In genomic region chr5:146825033-146825432, GRCh38 we compare ENCODE assay signal across 9 cellular contexts. TPM values are rescaled to one million over a fixed set of nuclear protein-coding genes. Genes with fewer than 3 reads are reported as not detected.
DNase-seq lines count a peak whose midpoint lies in the region; ATAC-seq and TF ChIP-seq lines count a peak whose summit lies in the region.
"Had no signal": no experiment of that assay in that cellular context is flagged by ENCODE, and none has a peak within 500 bp of the region (broad histone marks: within the 10 kb centered on the region; RNA-seq: fewer than 3 reads in every experiment).

No MANE protein-coding gene starts in this region.

- no peaks in the 10 kb centered on the region for H4K20me1 ChIP-seq in smooth muscle cell (ENCODE audit: low read depth)
- H4K20me1 ChIP-seq: BLaER1 treated with 17β-estradiol and CSF1 and Interleukin-3, amounts not matched to agents 10 nM and 100 nM had no signal

- H3K79me2 ChIP-seq in smooth muscle cell (ENCODE audit: low read depth), result no peaks in the 10 kb centered on the region

- H3K27me3 ChIP-seq in smooth muscle cell (ENCODE audit: low read depth) (no peaks in the 10 kb centered on the region), transverse colon (no peaks in the 10 kb centered on the region)
- H3K27me3 ChIP-seq: BLaER1 treated with 17β-estradiol and CSF1 and Interleukin-3, amounts not matched to agents 10 nM and 100 nM had no signal

- peaks cover 7% of the 10 kb centered on the region for H3K27me3 Mint-ChIP-seq in activated naive CD8-positive, alpha-beta T cell treated with anti-CD3 and anti-CD28 coated beads, Interleukin-2, amount 10 ng/mL, durations not matched to agents 7 days and 5 days
- no peaks in the 10 kb centered on the region for H3K27me3 Mint-ChIP-seq in activated naive CD8-positive, alpha-beta T cell treated with anti-CD3 and anti-CD28 coated beads for 36 hours

- no peak overlapping the region for H3K4me3 Mint-ChIP-seq in activated naive CD8-positive, alpha-beta T cell treated with anti-CD3 and anti-CD28 coated beads, Interleukin-2, amount 10 ng/mL, durations not matched to agents 7 days and 5 days
- H3K4me3 Mint-ChIP-seq in activated naive CD8-positive, alpha-beta T cell treated with anti-CD3 and anti-CD28 coated beads for 36 hours, result no peak overlapping the region

- TF ChIP-seq CTCF in fibroblast of pulmonary artery (IDR thresholded peaks at IDR 0.05; ENCODE audit: low read length, missing control alignments) (no peak), smooth muscle cell (IDR thresholded peaks at IDR 0.05; ENCODE audit: borderline replicate concordance, insufficient read depth, poor library complexity, severe bottlenecking) (no peak), transverse colon (IDR thresholded peaks at IDR 0.05) (no peak)

- intact Hi-C loops in transverse colon (cut with DNase I; ENCODE audit: low total_unique reads), result no loop called here

- peak; percentile 36 for DNase-seq in activated naive CD8-positive, alpha-beta T cell treated with anti-CD3 and anti-CD28 coated beads, Interleukin-2, amount 10 ng/mL, durations not matched to agents 7 days and 5 days
- DNase-seq in activated naive CD8-positive, alpha-beta T cell treated with anti-CD3 and anti-CD28 coated beads for 36 hours, result no peak
- DNase-seq in SK-N-DZ (ENCODE audit: low spot score), result peak; percentile 61
- DNase-seq in fibroblast of pulmonary artery (ENCODE audit: low read depth), result peak; percentile 53
- DNase-seq in smooth muscle cell (lab: John Stamatoyannopoulos, UW; ENCODE audit: unreplicated experiment), result peak; percentile 1
- no peak for DNase-seq in transverse colon
- no peak for DNase-seq in GF-D8 (lab: John Stamatoyannopoulos, UW)
- no peak for DNase-seq in CD1c-positive myeloid dendritic cell (ENCODE audit: extremely low spot score)

- H3K27ac ChIP-seq in smooth muscle cell (ENCODE audit: low read depth) (no peak overlapping the region), transverse colon (no peak overlapping the region)
- H3K27ac ChIP-seq: BLaER1 treated with 17β-estradiol and CSF1 and Interleukin-3, amounts not matched to agents 10 nM and 100 nM had no signal

- in situ Hi-C loops in transverse colon (cut with MboI; ENCODE audit: low pct_ligation_motif_present in 1 of 4, low pct_unique_long_range_greater_than_20kb in 1 of 4, low sequenced_read_pairs in 3 of 4), result no loop called here

- POLR2A ChIA-PET in activated naive CD8-positive, alpha-beta T cell treated with anti-CD3 and anti-CD28 coated beads, Interleukin-2, amount 10 ng/mL, durations not matched to agents 7 days and 5 days (lab: Charles Lee), result no interaction called here

- no peak for TF ChIP-seq POLR2A in transverse colon (IDR thresholded peaks at IDR 0.05)

- WGBS in smooth muscle cell (ENCODE audit: low lambda C conversion rate), result 52% methylated on average over 5 of the region's 5 CpGs
- WGBS in transverse colon (ENCODE audit: low coverage in 1 of 2), 2 donors, result 25 to 38% methylated on average over 5 of the region's 5 CpGs

- H3K36me3 Mint-ChIP-seq in activated naive CD8-positive, alpha-beta T cell treated with anti-CD3 and anti-CD28 coated beads, Interleukin-2, amount 10 ng/mL, durations not matched to agents 7 days and 5 days, result no peaks in the 10 kb centered on the region
- no peaks in the 10 kb centered on the region for H3K36me3 Mint-ChIP-seq in activated naive CD8-positive, alpha-beta T cell treated with anti-CD3 and anti-CD28 coated beads for 36 hours

- H3K36me3 ChIP-seq in smooth muscle cell (ENCODE audit: low read depth) (no peaks in the 10 kb centered on the region), transverse colon (no peaks in the 10 kb centered on the region)
- H3K36me3 ChIP-seq: BLaER1 treated with 17β-estradiol and CSF1 and Interleukin-3, amounts not matched to agents 10 nM and 100 nM had no signal

- H3K9me3 Mint-ChIP-seq in activated naive CD8-positive, alpha-beta T cell treated with anti-CD3 and anti-CD28 coated beads, Interleukin-2, amount 10 ng/mL, durations not matched to agents 7 days and 5 days, result no peaks in the 10 kb centered on the region
- no peaks in the 10 kb centered on the region for H3K9me3 Mint-ChIP-seq in activated naive CD8-positive, alpha-beta T cell treated with anti-CD3 and anti-CD28 coated beads for 36 hours

- no peak overlapping the region for H2AFZ ChIP-seq in smooth muscle cell (ENCODE audit: low read depth)

- H3K27ac Mint-ChIP-seq in activated naive CD8-positive, alpha-beta T cell treated with anti-CD3 and anti-CD28 coated beads, Interleukin-2, amount 10 ng/mL, durations not matched to agents 7 days and 5 days, result no peak overlapping the region
- no peak overlapping the region for H3K27ac Mint-ChIP-seq in activated naive CD8-positive, alpha-beta T cell treated with anti-CD3 and anti-CD28 coated beads for 36 hours

- TF ChIP-seq EP300 in transverse colon (IDR thresholded peaks at IDR 0.05; ENCODE audit: low read depth), result no peak

- H3K9ac ChIP-seq in smooth muscle cell (ENCODE audit: low read depth), result no peak overlapping the region
- H3K9ac ChIP-seq: BLaER1 treated with 17β-estradiol and CSF1 and Interleukin-3, amounts not matched to agents 10 nM and 100 nM had no signal

- no peaks in the 10 kb centered on the region for H3K4me1 ChIP-seq in smooth muscle cell (ENCODE audit: low read depth)
- H3K4me1 ChIP-seq in transverse colon, result no peaks in the 10 kb centered on the region
- H3K4me1 ChIP-seq: BLaER1 treated with 17β-estradiol and CSF1 and Interleukin-3, amounts not matched to agents 10 nM and 100 nM had no signal

- no peak overlapping the region for H3K4me2 ChIP-seq in smooth muscle cell
- H3K4me2 ChIP-seq: BLaER1 treated with 17β-estradiol and CSF1 and Interleukin-3, amounts not matched to agents 10 nM and 100 nM had no signal

- no peak for ATAC-seq in activated naive CD8-positive, alpha-beta T cell treated with anti-CD3 and anti-CD28 coated beads, Interleukin-2, amount 10 ng/mL, durations not matched to agents 7 days and 5 days (ENCODE audit: low read depth)

- H3K4me1 Mint-ChIP-seq in activated naive CD8-positive, alpha-beta T cell treated with anti-CD3 and anti-CD28 coated beads, Interleukin-2, amount 10 ng/mL, durations not matched to agents 7 days and 5 days, result no peaks in the 10 kb centered on the region
- no peaks in the 10 kb centered on the region for H3K4me1 Mint-ChIP-seq in activated naive CD8-positive, alpha-beta T cell treated with anti-CD3 and anti-CD28 coated beads for 36 hours

- H3K4me3 ChIP-seq in fibroblast of pulmonary artery (replicated peaks; ENCODE audit: low read depth, low read length), result no peak overlapping the region
- no peak overlapping the region for H3K4me3 ChIP-seq in smooth muscle cell
- no peak overlapping the region for H3K4me3 ChIP-seq in transverse colon
- H3K4me3 ChIP-seq: BLaER1 treated with 17β-estradiol and CSF1 and Interleukin-3, amounts not matched to agents 10 nM and 100 nM had no signal

- H3K9me3 ChIP-seq in smooth muscle cell (replicated peaks; ENCODE audit: low read depth) (no peaks in the 10 kb centered on the region), transverse colon (no peaks in the 10 kb centered on the region)
- H3K9me3 ChIP-seq: BLaER1 treated with 17β-estradiol and CSF1 and Interleukin-3, amounts not matched to agents 10 nM and 100 nM had no signal

- no peaks in the 10 kb centered on the region for H3F3A ChIP-seq in smooth muscle cell (ENCODE audit: low read depth)

RNA-seq across cellular contexts. Expression of gene PPP2R2B, which starts 53.5 kb away (rescaled TPM):
- 1 to 10 TPM; 5.3 to 8.7 TPM for total RNA-seq in activated naive CD8-positive, alpha-beta T cell treated with anti-CD3 and anti-CD28 coated beads, Interleukin-2, amount 10 ng/mL, durations not matched to agents 7 days and 5 days
- under 1 TPM; 0.19 to 0.30 TPM for total RNA-seq in activated naive CD8-positive, alpha-beta T cell treated with anti-CD3 and anti-CD28 coated beads for 36 hours
- 34.0 and 42.6 TPM in 2 replicates for polyA plus RNA-seq in SK-N-DZ (2014; cell fraction: cytosol; rRNA removed)
- polyA plus RNA-seq in SK-N-DZ (2014; cell fraction: nucleus; rRNA removed), result 10.8 and 12.8 TPM in 2 replicates
- total RNA-seq in smooth muscle cell (2.2 and 4.5 TPM in 2 replicates), transverse colon (1 to 10 TPM in 3 of 4 donors, under 1 TPM in 1; 0.20 to 1.9 (median 1.3) TPM)
- 0.89 and 1.4 TPM in 2 replicates for polyA plus RNA-seq in smooth muscle cell

Comparison
In these comparisons a context has a peak if more than half of its experiments do, and no peak if none do; other contexts are left out.
1. DNase-seq: peak in activated naive CD8-positive, alpha-beta T cell treated with anti-CD3 and anti-CD28 coated beads, Interleukin-2, amount 10 ng/mL, durations not matched to agents 7 days and 5 days (single experiment), SK-N-DZ (single experiment), fibroblast of pulmonary artery (single experiment) and smooth muscle cell (single experiment); none in activated naive CD8-positive, alpha-beta T cell treated with anti-CD3 and anti-CD28 coated beads for 36 hours (single experiment), transverse colon (single experiment), GF-D8 (single experiment) and CD1c-positive myeloid dendritic cell (single experiment).